18 cellular contexts compared by ENCODE assay signal in genomic region chr6:8478418-8478817, GRCh38. TPM values are rescaled to one million over a fixed set of nuclear protein-coding genes. Genes with fewer than 3 reads are reported as not detected.
DNase-seq lines count a peak whose midpoint lies in the region; ATAC-seq, FAIRE-seq and TF ChIP-seq lines count a peak whose summit lies in the region.
"Had no signal": no experiment of that assay in that cellular context is flagged by ENCODE, and none has a peak within 500 bp of the region (broad histone marks: within the 10 kb centered on the region; RNA-seq: fewer than 3 reads in every experiment).

No MANE protein-coding gene starts in this region.

- ATAC-seq in PC-3, result no peak
- ATAC-seq in GM21515 (IDR thresholded peaks at IDR 0.05; ENCODE audit: unreplicated experiment), result no peak
- no peak for ATAC-seq in HG03039 (IDR thresholded peaks at IDR 0.05; ENCODE audit: unreplicated experiment)

- H3K27me3 ChIP-seq in PC-3 (ENCODE audit: low read length), result no peaks in the 10 kb centered on the region

- H3K4me1 ChIP-seq in kidney (ENCODE audit: control insufficient read depth in 1 of 2, insufficient read depth in 1 of 2, low read depth in 1 of 2, low read length in 2 of 2) (no peaks in the 10 kb centered on the region), PC-3 (ENCODE audit: insufficient read depth, low read length) (no peaks in the 10 kb centered on the region)

- H3K36me3 ChIP-seq in kidney (ENCODE audit: control insufficient read depth in 1 of 2, insufficient read depth in 2 of 2, low read length in 2 of 2) (no peaks in the 10 kb centered on the region), PC-3 (ENCODE audit: low read depth, low read length) (no peaks in the 10 kb centered on the region)

- POLR2A ChIA-PET in PC-3 (lab: Charles Lee; ENCODE audit: unreplicated experiment), result no interaction called here

- no peak overlapping the region for H2AFZ ChIP-seq in PC-3 (ENCODE audit: low read length)
- H2AFZ ChIP-seq: GM23248 had no signal

- BruUV-seq in PC-3 (replicated peaks; lab: Mats Ljungman, UMichigan), result no TSS peak

- H4K20me1 ChIP-seq in PC-3 (ENCODE audit: low read length), result no peaks in the 10 kb centered on the region

- H3K4me3 ChIP-seq in kidney (ENCODE audit: low read length in 2 of 2) (no peak overlapping the region), PC-3 (ENCODE audit: low read length) (no peak overlapping the region)
- H3K4me3 ChIP-seq: GM23248 had no signal

- TF ChIP-seq CTCF in kidney (IDR thresholded peaks at IDR 0.05; ENCODE audit: borderline replicate concordance, extremely low read depth, insufficient read depth), result no peak
- TF ChIP-seq CTCF in PC-3 (conservative IDR thresholded peaks at IDR 0.05; ENCODE audit: low read depth, low read length), result no peak

- no peak overlapping the region for H3K9ac ChIP-seq in kidney (ENCODE audit: low read length in 2 of 2)
- no peak overlapping the region for H3K9ac ChIP-seq in PC-3 (ENCODE audit: low read length)
- H3K9ac ChIP-seq: GM23248 had no signal

- H3K4me2 ChIP-seq in PC-3 (ENCODE audit: low read length), result no peak overlapping the region

- DNase-seq in kidney, result no peak
- DNase-seq in PC-3, result no peak
- DNase-seq: 8988T; C1 segment of cervical spinal cord; Calu3; CD4-positive, alpha-beta memory T cell; COR-L47; DMS53; DMS79 treated with DMSO at 0.1 percent for 48 hours; GM23248; H7; HCEC 1CT had no signal

- intact Hi-C loops in kidney (cut with DNase I), result no loop called here
- intact Hi-C loops in PC-3 (cut with micrococcal nuclease), result no loop called here

- H3K79me2 ChIP-seq in PC-3 (ENCODE audit: low read length), result no peaks in the 10 kb centered on the region

- no peaks in the 10 kb centered on the region for H3F3A ChIP-seq in PC-3 (ENCODE audit: low read length, unreplicated experiment)

- CTCF ChIA-PET in PC-3 (lab: Charles Lee), result no interaction called here

- H3K9me2 ChIP-seq in PC-3 (replicated peaks; ENCODE audit: low read length), result no peaks in the 10 kb centered on the region

- peaks cover 0 to 4% of the 10 kb centered on the region in 2 donors for H3K9me3 ChIP-seq in kidney (ENCODE audit: control insufficient read depth in 1 of 2, low read length in 2 of 2)
- H3K9me3 ChIP-seq in PC-3 (ENCODE audit: low read length), result no peaks in the 10 kb centered on the region

- H3K27ac ChIP-seq in kidney (ENCODE audit: low read depth in 2 of 2, low read length in 2 of 2) (no peak overlapping the region), PC-3 (ENCODE audit: low read length) (no peak overlapping the region)
- H3K27ac ChIP-seq: GM23248 had no signal

- FAIRE-seq in A204.1 (lab: Jason Lieb, UNC) (peak; percentile 64), TTC549 (lab: Jason Lieb, UNC) (peak; percentile 32), kidney (lab: Jason Lieb, UNC) (peak; percentile 76)
- FAIRE-seq: GM12892, H1 had no signal

RNA-seq across cellular contexts. Expression of gene SLC35B3, which starts 43.1 kb away (rescaled TPM):
- total RNA-seq in kidney, result 23.0 TPM
- polyA plus RNA-seq in kidney (ENCODE audit: insufficient read depth, low read depth, low replicate concordance), result 18.4 TPM
- total RNA-seq in PC-3 (2014; rRNA removed), result 6.5 and 8.1 TPM in 2 replicates
